6 cellular contexts compared by ENCODE assay signal in genomic region chr10:93997546-93997945, GRCh38.
"Had no signal": no experiment of that assay in that cellular context is flagged by ENCODE, and none has a peak within 500 bp of the region (broad histone marks: within the 10 kb centered on the region; RNA-seq: fewer than 3 reads in every experiment).

No MANE protein-coding gene starts in this region.

- H3K36me3 ChIP-seq: HAP-1 had no signal

- H3K4me3 ChIP-seq: GM23248, HAP-1, K562 had no signal

- H2AFZ ChIP-seq: GM23248 had no signal

- H3K9me3 ChIP-seq: HAP-1 had no signal

- H3K9ac ChIP-seq: GM23248 had no signal

- DNase-seq: GM23248, GOT3, H7, IMR-90 had no signal

- H3K27ac ChIP-seq: GM23248 had no signal
